In genomic region chr14:62015248-62015647, GRCh38 we compare ENCODE assay signal across 17 cellular contexts.
"Had no signal": no experiment of that assay in that cellular context is flagged by ENCODE, and none has a peak within 500 bp of the region (broad histone marks: within the 10 kb centered on the region; RNA-seq: fewer than 3 reads in every experiment).

No MANE protein-coding gene starts in this region.

- ATAC-seq: lower lobe of right lung; natural killer cell; pancreas; right lobe of liver; stimulated activated effector memory CD8-positive, alpha-beta T cell treated with anti-CD3 and anti-CD28 coated beads, Interleukin-12 subunit alpha, Interleukin-12 subunit beta, amount 100 ng/mL, for 72 hours; upper lobe of right lung had no signal

- H3K27me3 ChIP-seq: pancreas, right lobe of liver, testis, upper lobe of right lung had no signal

- H3K9me3 ChIP-seq: lower lobe of right lung, pancreas, right lobe of liver, testis, upper lobe of right lung had no signal

- H3K4me1 ChIP-seq: lower lobe of right lung, pancreas, right lobe of liver, testis, upper lobe of right lung had no signal

- H3K36me3 ChIP-seq: lower lobe of right lung, pancreas, right lobe of liver, upper lobe of right lung had no signal

- DNase-seq: activated CD4-positive, alpha-beta T cell treated with anti-CD3 and anti-CD28 coated beads for 36 hours; activated CD4-positive, alpha-beta T cell treated with anti-CD3 and anti-CD28 coated beads, Interleukin-2, amount 50 U/mL, for 48 hours; activated T-cell treated with anti-CD3 and anti-CD28 coated beads for 4 hours; amniotic stem cell; endodermal cell; hypothalamus; lower lobe of right lung; natural killer cell; pancreas; right lobe of liver; stimulated activated CD4-positive, alpha-beta T cell treated with anti-CD3 and anti-CD28 coated beads, Interleukin-4, amount 100 ng/mL, for 1 hour; testis; upper lobe of right lung had no signal

- H3K9me3 Mint-ChIP-seq: endodermal cell had no signal

- H3K4me2 ChIP-seq: smooth muscle cell had no signal

- H3K27ac ChIP-seq: epithelial cell of prostate, lower lobe of right lung, pancreas, right lobe of liver, testis, upper lobe of right lung had no signal

- H3K4me1 Mint-ChIP-seq: activated CD4-positive, alpha-beta T cell treated with anti-CD3 and anti-CD28 coated beads for 36 hours; natural killer cell; stimulated activated effector memory CD8-positive, alpha-beta T cell treated with anti-CD3 and anti-CD28 coated beads, Interleukin-12 subunit alpha, Interleukin-12 subunit beta, amount 100 ng/mL, for 72 hours had no signal

- H3K4me3 Mint-ChIP-seq: activated CD4-positive, alpha-beta T cell treated with anti-CD3 and anti-CD28 coated beads for 36 hours; activated naive CD8-positive, alpha-beta T cell; endodermal cell; natural killer cell; stimulated activated effector memory CD8-positive, alpha-beta T cell treated with anti-CD3 and anti-CD28 coated beads, Interleukin-12 subunit alpha, Interleukin-12 subunit beta, amount 100 ng/mL, for 72 hours had no signal

- H3K4me3 ChIP-seq: lower lobe of right lung, pancreas, right lobe of liver, smooth muscle cell, testis, upper lobe of right lung had no signal

- H3K27ac Mint-ChIP-seq: activated CD4-positive, alpha-beta T cell treated with anti-CD3 and anti-CD28 coated beads for 36 hours; activated naive CD8-positive, alpha-beta T cell; endodermal cell; natural killer cell; stimulated activated effector memory CD8-positive, alpha-beta T cell treated with anti-CD3 and anti-CD28 coated beads, Interleukin-12 subunit alpha, Interleukin-12 subunit beta, amount 100 ng/mL, for 72 hours had no signal

- H3K36me3 Mint-ChIP-seq: activated naive CD8-positive, alpha-beta T cell; natural killer cell; stimulated activated effector memory CD8-positive, alpha-beta T cell treated with anti-CD3 and anti-CD28 coated beads, Interleukin-12 subunit alpha, Interleukin-12 subunit beta, amount 100 ng/mL, for 72 hours had no signal
